Comparison of ENCODE assay signal across 10 cellular contexts in genomic region chr12:76080017-76080728, GRCh38. TPM values are rescaled to one million over a fixed set of nuclear protein-coding genes. Genes with fewer than 3 reads are reported as not detected.
DNase-seq lines count a peak whose midpoint lies in the region; ATAC-seq and TF ChIP-seq lines count a peak whose summit lies in the region.
"Had no signal": no experiment of that assay in that cellular context is flagged by ENCODE, and none has a peak within 500 bp of the region (broad histone marks: within the 10 kb centered on the region; RNA-seq: fewer than 3 reads in every experiment).

No MANE protein-coding gene starts in this region.

- no peaks in the 10 kb centered on the region for H3K9me3 ChIP-seq in NT2/D1 (ENCODE audit: insufficient read depth, low read length)
- no peaks in the 10 kb centered on the region for H3K9me3 ChIP-seq in vagina
- H3K9me3 ChIP-seq in Karpas-422 (ENCODE audit: low read length) = no peaks in the 10 kb centered on the region
- peaks cover 0 to 7% (median 2%) of the 10 kb centered on the region in 4 donors for H3K9me3 ChIP-seq in upper lobe of left lung
- H3K9me3 ChIP-seq: pancreas had no signal

- TF ChIP-seq POLR2A in vagina (IDR thresholded peaks at IDR 0.05) (no peak), upper lobe of left lung (IDR thresholded peaks at IDR 0.05) (no peak)

- CTCF ChIA-PET in HEK293T (lab: Yijun Ruan, JAX) = interaction anchor here (0.6 to 1.7 kb wide), 2 partner anchors 11 to 13 kb away, joined by 7 read pairs; no protein-coding TSS in a partner anchor

- H3K79me2 ChIP-seq in Karpas-422 (ENCODE audit: low read length) = peaks cover 92% of the 10 kb centered on the region

- 78 to 79% methylated on average over 2 of the region's 2 CpGs for WGBS in upper lobe of left lung, 2 donors

- TF ChIP-seq EP300 in upper lobe of left lung (IDR thresholded peaks at IDR 0.05) = no peak

- H3K9me2 ChIP-seq in Karpas-422 (replicated peaks; ENCODE audit: insufficient read depth, low read length) = no peaks in the 10 kb centered on the region

- H3K27ac ChIP-seq in vagina (no peak overlapping the region), Karpas-422 (ENCODE audit: low read length) (no peak overlapping the region), upper lobe of left lung (no peak overlapping the region)
- H3K27ac ChIP-seq: pancreas had no signal

- peaks cover 80% of the 10 kb centered on the region for H3K36me3 ChIP-seq in NT2/D1 (ENCODE audit: insufficient read depth, insufficient read length, low read length)
- no peaks in the 10 kb centered on the region for H3K36me3 ChIP-seq in vagina
- H3K36me3 ChIP-seq in Karpas-422 (ENCODE audit: insufficient read depth, low read length) = peaks cover 43% of the 10 kb centered on the region
- peaks cover 0 to 4% (median 0%) of the 10 kb centered on the region in 4 donors for H3K36me3 ChIP-seq in upper lobe of left lung
- H3K36me3 ChIP-seq: pancreas had no signal

- no peak for ATAC-seq in upper lobe of left lung (ENCODE audit: low FRiP score in 2 of 2)
- ATAC-seq: pancreas, SK-N-SH treated with all-trans-retinoic acid at 6 μM for 48 hours had no signal

- DNase-seq in DMS53 treated with DMSO at 0.1 percent for 48 hours (lab: John Stamatoyannopoulos, UW; ENCODE audit: unreplicated experiment) (peak; percentile 15), HEK293T (ENCODE audit: extremely low spot score) (no peak), NT2/D1 (ENCODE audit: low read depth, low spot score) (no peak), iris pigment epithelial cell (ENCODE audit: low read depth) (peak; percentile 42), vagina (ENCODE audit: extremely low spot score in 2 of 2) (no peak), Karpas-422 (no peak), mesenteric fat pad (ENCODE audit: low spot score) (no peak), upper lobe of left lung (no peak)
- DNase-seq: pancreas had no signal

- H3K4me2 ChIP-seq in Karpas-422 (ENCODE audit: low read depth, low read length, poor library complexity, severe bottlenecking) = no peak overlapping the region

- H3K4me1 ChIP-seq in NT2/D1 (ENCODE audit: insufficient read depth, insufficient read length) (peaks cover 3% of the 10 kb centered on the region), vagina (peaks cover 50% of the 10 kb centered on the region), Karpas-422 (ENCODE audit: low read length) (peaks cover 34% of the 10 kb centered on the region), upper lobe of left lung (peaks cover 6 to 42% (median 8%) of the 10 kb centered on the region in 4 donors)

- H3K4me3 ChIP-seq in NT2/D1 (ENCODE audit: insufficient read length, low read depth) (peak overlapping the region; percentile 16), vagina (no peak overlapping the region), Karpas-422 (ENCODE audit: low read length) (no peak overlapping the region), upper lobe of left lung (no peak overlapping the region)
- H3K4me3 ChIP-seq: pancreas had no signal

- peak overlapping the region; percentile 24 for H3K9ac ChIP-seq in NT2/D1 (ENCODE audit: insufficient read length, low read depth)
- H3K9ac ChIP-seq in Karpas-422 (ENCODE audit: low read length) = no peak overlapping the region

- intact Hi-C loops in vagina (cut with DNase I) = no loop called here

- H2AFZ ChIP-seq in Karpas-422 (ENCODE audit: low read length) = no peak overlapping the region

- H4K20me1 ChIP-seq in Karpas-422 (ENCODE audit: insufficient read depth, low read depth, low read length) = peaks cover 64% of the 10 kb centered on the region

- H3K27me3 ChIP-seq in NT2/D1 (ENCODE audit: insufficient read depth, insufficient read length) = no peaks in the 10 kb centered on the region
- no peaks in the 10 kb centered on the region for H3K27me3 ChIP-seq in vagina
- no peaks in the 10 kb centered on the region for H3K27me3 ChIP-seq in Karpas-422 (ENCODE audit: low read length)
- H3K27me3 ChIP-seq in upper lobe of left lung = no peaks in the 10 kb centered on the region
- H3K27me3 ChIP-seq: pancreas had no signal

- no peak for TF ChIP-seq CTCF in vagina (IDR thresholded peaks at IDR 0.05)
- TF ChIP-seq CTCF in upper lobe of left lung (IDR thresholded peaks at IDR 0.05) = no peak

- POLR2A ChIA-PET in HEK293T (lab: Yijun Ruan, JAX) = no interaction called here

TF ChIP-seq in HEK293T, 16 proteins besides CTCF, POLR2A, EP300 and RAD21:
- TF ChIP-seq NFRKB (IDR thresholded peaks at IDR 0.05) (no peak), PKNOX1 (IDR thresholded peaks at IDR 0.05) (peak; percentile 33; the same call in 1 of the 2 replicates)

RNA-seq across cellular contexts. Expression of gene NAP1L1, which starts 4.3 kb away (rescaled TPM):
- total RNA-seq in vagina (318 TPM), mesenteric fat pad (435 TPM), upper lobe of left lung (100 to 1,000 TPM; 245 to 595 (median 329) TPM)
- total RNA-seq in Karpas-422 (2014; rRNA removed; shearing (Covaris generic); ENCODE audit: low replicate concordance) = 391 and 401 TPM in 2 replicates

RNA-seq across cellular contexts. Expression of gene PHLDA1, which starts 48.6 kb away (rescaled TPM):
- total RNA-seq in vagina (40.3 TPM), mesenteric fat pad (45.7 TPM), upper lobe of left lung (10 to 100 TPM in 5 of 6 donors, 1 to 10 TPM in 1; 5.2 to 31.2 (median 14.0) TPM)
- total RNA-seq in Karpas-422 (2014; rRNA removed; shearing (Covaris generic); ENCODE audit: low replicate concordance) = 10.5 and 11.3 TPM in 2 replicates

Comparison
In these comparisons a context has a peak if more than half of its experiments do, and no peak if none do; other contexts are left out.
1. DNase-seq: peak in DMS53 treated with DMSO at 0.1 percent for 48 hours (single experiment) and iris pigment epithelial cell (single experiment); none in HEK293T (single experiment), NT2/D1 (single experiment), vagina (0 of 2), Karpas-422 (single experiment), mesenteric fat pad (single experiment) and upper lobe of left lung (0 of 2).